Comparison of ENCODE assay signal across 9 cellular contexts in genomic region chr6:146913842-146914562, GRCh38.
A peak's percentile ranks its signal among the peaks of the same experiment; 100 is the strongest.
DNase-seq lines count a peak whose midpoint lies in the region; ATAC-seq, FAIRE-seq and TF ChIP-seq lines count a peak whose summit lies in the region.
"Had no signal": no experiment of that assay in that cellular context is flagged by ENCODE, and none has a peak within 500 bp of the region (broad histone marks: within the 10 kb centered on the region; RNA-seq: fewer than 3 reads in every experiment).

No MANE protein-coding gene starts in this region.

- no peaks in the 10 kb centered on the region for H3K9me1 ChIP-seq in endothelial cell of umbilical vein (replicated peaks; ENCODE audit: control insufficient read depth, extremely low read depth, insufficient read depth, low read length)

- TSS peak; percentile 76 for BruUV-seq in endothelial cell of umbilical vein (replicated peaks; lab: Mats Ljungman, UMichigan)

- TF ChIP-seq CTCF in endothelial cell of umbilical vein (IDR thresholded peaks at IDR 0.05; ENCODE audit: extremely low read depth in 1 of 2, insufficient read depth in 1 of 2, low read depth in 1 of 2, low read length in 2 of 2): no peak
- no peak for TF ChIP-seq CTCF in testis (IDR thresholded peaks at IDR 0.05)
- no peak for TF ChIP-seq CTCF in GM10248 (IDR thresholded peaks at IDR 0.05; ENCODE audit: control extremely low read depth, extremely low read depth, low read depth, missing control alignments)

- no peak for TF ChIP-seq POLR2A in endothelial cell of umbilical vein (IDR thresholded peaks at IDR 0.05; ENCODE audit: low read depth, low read length)
- no peak for TF ChIP-seq POLR2A in testis (IDR thresholded peaks at IDR 0.05)

- 16 to 21% methylated on average over 15 of the region's 15 CpGs for WGBS in testis, 2 donors

- intact Hi-C loops in endothelial cell of umbilical vein (cut with micrococcal nuclease): loop anchor here (1.0 to 10.0 kb wide), 11 partner anchors 9 to 950 kb away; partner anchors contain the start of genes RAB32 and SHPRH
- intact Hi-C loops in testis (cut with DNase I; ENCODE audit: low total_unique reads): no loop called here

- no peaks in the 10 kb centered on the region for H3K79me2 ChIP-seq in endothelial cell of umbilical vein (ENCODE audit: control insufficient read depth, insufficient read depth, low read length)

- DNase-seq in NCI-H748 (lab: John Stamatoyannopoulos, UW; ENCODE audit: unreplicated experiment) (peak; percentile 11), NCI-H748 treated with DMSO at 0.1 percent for 48 hours (lab: John Stamatoyannopoulos, UW) (no peak), SJSA1 (ENCODE audit: low read depth in 1 of 2, low spot score in 2 of 2) (peak; percentile 97), endothelial cell of umbilical vein (ENCODE audit: low read depth, low spot score) (peak; percentile 98), lung microvascular endothelial cell (ENCODE audit: low read depth in 2 of 2) (peak; percentile 65 to 97), testis (peak; percentile 76), GM10248 (ENCODE audit: extremely low spot score) (no peak)

- POLR2A ChIA-PET in endothelial cell of umbilical vein (lab: Charles Lee) (no interaction called here), GM10248 (lab: Yijun Ruan, JAX) (no interaction called here)

- CTCF ChIA-PET in endothelial cell of umbilical vein (lab: Charles Lee) (interaction anchor here (0.6 to 2.0 kb wide), 5 partner anchors 12 to 50 kb away, joined by 3 to 4 read pairs (median 3); no protein-coding TSS in a partner anchor), GM10248 (lab: Yijun Ruan, JAX) (no interaction called here)

- no peaks in the 10 kb centered on the region for H4K20me1 ChIP-seq in endothelial cell of umbilical vein (replicated peaks; ENCODE audit: control insufficient read depth, extremely low read depth, insufficient read depth, low read length)

- FAIRE-seq in endothelial cell of umbilical vein (lab: Jason Lieb, UNC): peak; percentile 85

- H3K27me3 ChIP-seq in SJSA1 (replicated peaks) (no peaks in the 10 kb centered on the region), endothelial cell of umbilical vein (ENCODE audit: control insufficient read depth in 2 of 2, insufficient read depth in 2 of 2, low read length in 2 of 2) (no peaks in the 10 kb centered on the region), testis (no peaks in the 10 kb centered on the region)

- H3K27ac ChIP-seq in SJSA1 (peak overlapping the region; percentile 99), endothelial cell of umbilical vein (ENCODE audit: insufficient read depth, low read depth, low read length) (peak overlapping the region; percentile 99), testis (peak overlapping the region; percentile 54 to 63)
- H3K27ac ChIP-seq: C4-2B had no signal

- no peaks in the 10 kb centered on the region for H3K36me3 ChIP-seq in SJSA1
- H3K36me3 ChIP-seq in endothelial cell of umbilical vein (ENCODE audit: control insufficient read depth in 2 of 2, extremely low read depth in 1 of 2, insufficient read depth in 2 of 2, low read length in 2 of 2): no peaks in the 10 kb centered on the region
- no peaks in the 10 kb centered on the region for H3K36me3 ChIP-seq in testis (ENCODE audit: low read depth, missing control alignments)

- H3K4me3 ChIP-seq in SJSA1: peak overlapping the region; percentile 19
- H3K4me3 ChIP-seq in endothelial cell of umbilical vein (replicated peaks in 1 of 3; ENCODE audit: insufficient read depth in 1 of 3, low read depth in 1 of 3, low read length in 3 of 3): peak overlapping the region in 2 of 3 experiments; percentile 10 to 45
- H3K4me3 ChIP-seq in testis: peak overlapping the region in 1 of 2 donors; percentile 7

- dilution Hi-C loops in endothelial cell of umbilical vein (cut with MboI; ENCODE audit: extremely low pct_ligation_motif_present, low sequenced_read_pairs): no loop called here

- H3K4me2 ChIP-seq in endothelial cell of umbilical vein (ENCODE audit: insufficient read depth, low read length): peak overlapping the region; percentile 90

- H3K4me1 ChIP-seq in SJSA1 (replicated peaks) (peaks cover 43% of the 10 kb centered on the region), endothelial cell of umbilical vein (ENCODE audit: control insufficient read depth, extremely low read depth, insufficient read depth, low read length) (peaks cover 39% of the 10 kb centered on the region), testis (peaks cover 9% of the 10 kb centered on the region)

- H3K9me3 ChIP-seq in SJSA1 (replicated peaks): no peaks in the 10 kb centered on the region
- no peaks in the 10 kb centered on the region for H3K9me3 ChIP-seq in endothelial cell of umbilical vein (replicated peaks; ENCODE audit: control insufficient read depth, insufficient read depth, low read length)
- H3K9me3 ChIP-seq in testis: no peaks in the 10 kb centered on the region

- H3K9ac ChIP-seq in endothelial cell of umbilical vein (replicated peaks; ENCODE audit: extremely low read depth, insufficient read depth, low read length): peak overlapping the region; percentile 96

- no peak overlapping the region for H2AFZ ChIP-seq in endothelial cell of umbilical vein (ENCODE audit: low read depth, low read length)

- ATAC-seq in GM18519 (IDR thresholded peaks at IDR 0.05; ENCODE audit: low FRiP score, unreplicated experiment): no peak

TF ChIP-seq in endothelial cell of umbilical vein, 7 proteins besides CTCF, POLR2A, EP300 and RAD21:
- TF ChIP-seq FOS (IDR thresholded peaks at IDR 0.05; ENCODE audit: borderline replicate concordance, insufficient read depth, low read length): peak; percentile 69
- TF ChIP-seq MAX (IDR thresholded peaks at IDR 0.05; ENCODE audit: insufficient read depth, insufficient read length): peak; percentile 90
- TF ChIP-seq EZH2 (IDR thresholded peaks at IDR 0.05; ENCODE audit: borderline replicate concordance, low read depth, low read length, severe bottlenecking): no peak
- TF ChIP-seq GATA2 (IDR thresholded peaks at IDR 0.05; ENCODE audit: insufficient read depth, insufficient read length, low read depth, low read length): no peak
- peak; percentile 82 for TF ChIP-seq JUN (IDR thresholded peaks at IDR 0.05; ENCODE audit: borderline replicate concordance, insufficient read depth, insufficient read length, low read depth)
- TF ChIP-seq MYC (IDR thresholded peaks at IDR 0.05; ENCODE audit: low read depth, low read length): peak; percentile 2
- TF ChIP-seq POLR2AphosphoS5 (IDR thresholded peaks at IDR 0.05; ENCODE audit: insufficient read depth, low read depth, low read length): peak; percentile 72

Comparison
In these comparisons a context has a peak if more than half of its experiments do, and no peak if none do; other contexts are left out.
1. DNase-seq: peak in NCI-H748 (single experiment), SJSA1 (2 of 2), endothelial cell of umbilical vein (single experiment), lung microvascular endothelial cell (2 of 2) and testis (single experiment); none in NCI-H748 treated with DMSO at 0.1 percent for 48 hours (single experiment) and GM10248 (single experiment).
2. Peak in every context shown above with its lines, with median percentiles within 50 percentile points of each other: H3K27ac ChIP-seq.